In genomic region chr2:120243875-120244553, GRCh38 we compare ENCODE assay signal across 24 cellular contexts. TPM values are rescaled to one million over a fixed set of nuclear protein-coding genes. Genes with fewer than 3 reads are reported as not detected.
DNase-seq lines count a peak whose midpoint lies in the region; ATAC-seq, FAIRE-seq and TF ChIP-seq lines count a peak whose summit lies in the region.
"Had no signal": no experiment of that assay in that cellular context is flagged by ENCODE, and none has a peak within 500 bp of the region (broad histone marks: within the 10 kb centered on the region; RNA-seq: fewer than 3 reads in every experiment).

No MANE protein-coding gene starts in this region.

- H3K18ac ChIP-seq in H1 (ENCODE audit: extremely low read depth, low read length) = no peak overlapping the region

- H3K27ac Mint-ChIP-seq in nephron = peak overlapping the region in 2 of 3 experiments; percentile 12 to 44
- no peak overlapping the region for H3K27ac Mint-ChIP-seq in activated CD8-positive, alpha-beta T cell treated with anti-CD3 and anti-CD28 coated beads for 36 hours
- H3K27ac Mint-ChIP-seq: B cell had no signal

- no peaks in the 10 kb centered on the region for H3K9me3 Mint-ChIP-seq in nephron
- H3K9me3 Mint-ChIP-seq in activated CD8-positive, alpha-beta T cell treated with anti-CD3 and anti-CD28 coated beads for 36 hours = peaks cover 4% of the 10 kb centered on the region
- H3K9me3 Mint-ChIP-seq: HFFc6 had no signal

- no peak for TF ChIP-seq RAD21 in H1 (IDR thresholded peaks at IDR 0.05 in 1 of 2, conservative IDR thresholded peaks at IDR 0.05 in 1 of 2; ENCODE audit: low read depth in 2 of 2, low read length in 2 of 2)

- 96 to 97% methylated on average over 9 of the region's 9 CpGs for WGBS in heart right ventricle, 2 donors
- 91% methylated on average over 9 of the region's 9 CpGs; no CpG with 5 or more reads in 1 of the 2 experiments for WGBS in H1 (ENCODE audit: extremely low coverage in 1 of 2, insufficient coverage in 1 of 2, insufficient read length in 1 of 2, insufficient replicate concordance in 2 of 2, low coverage in 1 of 2, low lambda C conversion rate in 2 of 2, missing lambda C conversion rate in 1 of 2), 2 experiments

- H2AK5ac ChIP-seq in H1 (ENCODE audit: low read depth, low read length) = no peak overlapping the region

- no peak overlapping the region for H3K14ac ChIP-seq in H1 (ENCODE audit: insufficient read length)

- H4K91ac ChIP-seq in H1 (replicated peaks; ENCODE audit: insufficient read length, low read length) = no peak overlapping the region

- no peak overlapping the region for H3K4ac ChIP-seq in H1 (replicated peaks; ENCODE audit: insufficient read length, low read depth, low read length)

- no peaks in the 10 kb centered on the region for H3K79me1 ChIP-seq in H1 (ENCODE audit: low read depth, low read length)

- H3K4me3 Mint-ChIP-seq in nephron = no peak overlapping the region
- H3K4me3 Mint-ChIP-seq in activated CD8-positive, alpha-beta T cell treated with anti-CD3 and anti-CD28 coated beads for 36 hours = no peak overlapping the region
- H3K4me3 Mint-ChIP-seq: B cell, CD14-positive monocyte, HFFc6 had no signal

- no peak overlapping the region for H2BK120ac ChIP-seq in H1 (replicated peaks; ENCODE audit: low read depth, low read length)

- H3K36me3 Mint-ChIP-seq in nephron (ENCODE audit: low read depth) = no peaks in the 10 kb centered on the region
- no peaks in the 10 kb centered on the region for H3K36me3 Mint-ChIP-seq in activated CD8-positive, alpha-beta T cell treated with anti-CD3 and anti-CD28 coated beads for 36 hours (ENCODE audit: low read depth)

- H3K4me1 ChIP-seq in heart right ventricle = peaks cover 8 to 57% (median 31%) of the 10 kb centered on the region in 9 donors
- peaks cover 7 to 27% (median 20%) of the 10 kb centered on the region in 4 experiments for H3K4me1 ChIP-seq in H1 (replicated peaks in 1 of 4; ENCODE audit: control insufficient read depth in 3 of 4, insufficient read depth in 4 of 4, low read length in 3 of 4)

- H3K23me2 ChIP-seq in H1 (ENCODE audit: low read depth, low read length) = no peaks in the 10 kb centered on the region; the same call in 1 of the 2 replicates

- intact Hi-C loops in cardiac septum (cut with DNase I) (no loop called here), heart right ventricle (cut with DNase I) (no loop called here)
- intact Hi-C loops in activated CD8-positive, alpha-beta T cell treated with anti-CD3 and anti-CD28 coated beads for 36 hours (cut with micrococcal nuclease) = no loop called here

- no peak overlapping the region; the same call in 1 of the 2 replicates for H2BK12ac ChIP-seq in H1 (ENCODE audit: low read depth, low read length)

- H3K27me3 Mint-ChIP-seq in nephron (ENCODE audit: low read depth) = peaks cover 43% of the 10 kb centered on the region
- H3K27me3 Mint-ChIP-seq in activated CD8-positive, alpha-beta T cell treated with anti-CD3 and anti-CD28 coated beads for 36 hours = peaks cover 6% of the 10 kb centered on the region

- POLR2A ChIA-PET in H1 (lab: Charles Lee; ENCODE audit: partially characterized antibody) = interaction anchor here (0.9 kb wide), 1 partner anchor 24 kb away, joined by 3 read pairs; no protein-coding TSS in a partner anchor
- POLR2A ChIA-PET in activated CD8-positive, alpha-beta T cell treated with anti-CD3 and anti-CD28 coated beads for 36 hours (lab: Charles Lee) = interaction anchor here (1.3 to 2.0 kb wide), 2 partner anchors 11 to 14 kb away, joined by 5 to 7 read pairs; no protein-coding TSS in a partner anchor

- no peak for TF ChIP-seq POLR2A in H1 (IDR thresholded peaks at IDR 0.05; ENCODE audit: control extremely low read depth in 1 of 2, low read depth in 2 of 2, low read length in 2 of 2)

- no peak overlapping the region for H3K9ac ChIP-seq in H1 (replicated peaks in 1 of 4; ENCODE audit: extremely low read depth in 1 of 4, low read depth in 3 of 4, low read length in 3 of 4)

- H2BK5ac ChIP-seq in H1 (ENCODE audit: low read depth, low read length) = peak overlapping the region; percentile 20; the same call in 1 of the 2 replicates

- no peak overlapping the region for H4K5ac ChIP-seq in H1 (ENCODE audit: insufficient read length, low read depth, low read length)

- H4K8ac ChIP-seq in H1 (ENCODE audit: extremely low read depth, insufficient read depth, low read length) = no peak overlapping the region

- H3K4me2 ChIP-seq in H1 (ENCODE audit: insufficient read depth in 1 of 2, low read depth in 2 of 2, low read length in 2 of 2) = no peak overlapping the region

- no peaks in the 10 kb centered on the region for H3K79me2 ChIP-seq in H1 (ENCODE audit: control insufficient read depth in 1 of 2, insufficient read depth in 2 of 2, low read length in 2 of 2)

- no peak overlapping the region for H2AFZ ChIP-seq in H1 (ENCODE audit: low read length)

- CTCF ChIA-PET in H1 (lab: Charles Lee; ENCODE audit: partially characterized antibody) = interaction anchor here (1.1 to 1.7 kb wide), 7 partner anchors 16 to 73 kb away, joined by 3 to 6 read pairs (median 3); no protein-coding TSS in a partner anchor
- CTCF ChIA-PET in activated CD8-positive, alpha-beta T cell treated with anti-CD3 and anti-CD28 coated beads for 36 hours (lab: Charles Lee) = no interaction called here

- H3K4me1 Mint-ChIP-seq in nephron = peaks cover 33% of the 10 kb centered on the region
- H3K4me1 Mint-ChIP-seq in activated CD8-positive, alpha-beta T cell treated with anti-CD3 and anti-CD28 coated beads for 36 hours (ENCODE audit: low read depth) = peaks cover 1% of the 10 kb centered on the region

- peaks cover 0 to 7% (median 0%) of the 10 kb centered on the region in 11 donors for H3K9me3 ChIP-seq in heart right ventricle
- H3K9me3 ChIP-seq in H1 (ENCODE audit: insufficient read depth in 2 of 2, low read depth in 1 of 2, low read length in 1 of 2) = no peaks in the 10 kb centered on the region

- H3K36me3 ChIP-seq in heart right ventricle (no peaks in the 10 kb centered on the region), H1 (ENCODE audit: control insufficient read depth in 2 of 4, insufficient read depth in 4 of 4, low read length in 3 of 4) (no peaks in the 10 kb centered on the region)
- H3K36me3 ChIP-seq: Peyer's patch had no signal

- TF ChIP-seq EP300 in H1 (IDR thresholded peaks at IDR 0.05; ENCODE audit: borderline replicate concordance in 1 of 2, low read depth in 2 of 2, low read length in 2 of 2) = no peak

- ATAC-seq in heart right ventricle (no peak), GM21528 (IDR thresholded peaks at IDR 0.05; ENCODE audit: low FRiP score, unreplicated experiment) (no peak)
- ATAC-seq in activated CD8-positive, alpha-beta T cell treated with anti-CD3 and anti-CD28 coated beads for 36 hours = no peak

- no peak overlapping the region for H3K23ac ChIP-seq in H1 (ENCODE audit: insufficient read length)

- no peak overlapping the region for H3K56ac ChIP-seq in H1 (replicated peaks; ENCODE audit: insufficient read length, low read depth, low read length)

- H2BK20ac ChIP-seq in H1 (ENCODE audit: low read length) = no peak overlapping the region

- no peak overlapping the region for H3K27ac ChIP-seq in heart right ventricle
- no peak overlapping the region for H3K27ac ChIP-seq in H1 (ENCODE audit: low read depth, low read length)

- DNase-seq in cardiac septum (ENCODE audit: low spot score) (peak; percentile 39), heart right ventricle (no peak), H1 (ENCODE audit: low read depth in 1 of 2, low spot score in 2 of 2) (no peak)
- DNase-seq in activated CD8-positive, alpha-beta T cell treated with anti-CD3 and anti-CD28 coated beads for 36 hours = no peak
- DNase-seq in activated T-cell treated with anti-CD3 and anti-CD28 coated beads, Interleukin-2, amount 50 U/mL, for 1 hour = no peak
- DNase-seq: DMS53, GDM1, H7, KBM-7, MM.1S, NCI-H1092, NCI-H1436, NCI-H2029 treated with DMSO at 0.1 percent for 48 hours, NCI-H510A treated with DMSO at 0.1 percent for 48 hours, NCI-H774 had no signal

- no peak overlapping the region for H2BK15ac ChIP-seq in H1 (ENCODE audit: low read length)

- H3K4me3 ChIP-seq in heart right ventricle = no peak overlapping the region
- H3K4me3 ChIP-seq in H1 (ENCODE audit: extremely low read depth in 1 of 4, insufficient read depth in 2 of 4, low read depth in 3 of 4, low read length in 4 of 4) = no peak overlapping the region
- H3K4me3 ChIP-seq: Peyer's patch had no signal

- H3K27me3 ChIP-seq in heart right ventricle (peaks cover 0 to 12% (median 0%) of the 10 kb centered on the region in 7 donors), H1 (replicated peaks in 1 of 4; ENCODE audit: control insufficient read depth in 3 of 4, extremely low read depth in 1 of 4, insufficient read depth in 3 of 4, low read length in 3 of 4) (peaks cover 0 to 6% (median 0%) of the 10 kb centered on the region in 4 experiments; a peak in 4 of 7 replicates)
- H3K27me3 ChIP-seq: Peyer's patch had no signal

- H4K20me1 ChIP-seq in H1 (replicated peaks in 1 of 2; ENCODE audit: control insufficient read depth in 1 of 2, insufficient read depth in 2 of 2, low read length in 2 of 2) = peaks cover 0 to 1% of the 10 kb centered on the region in 2 experiments

- no peak for FAIRE-seq in H1 (lab: Jason Lieb, UNC)
- FAIRE-seq: A204.1, D721Med, GM18507 had no signal

- TF ChIP-seq CTCF in heart right ventricle (IDR thresholded peaks at IDR 0.05) = no peak
- TF ChIP-seq CTCF in H1 (IDR thresholded peaks at IDR 0.05; ENCODE audit: control extremely low read depth in 1 of 3, insufficient read depth in 1 of 3, low read depth in 1 of 3, low read length in 3 of 3) = no peak
- no peak for TF ChIP-seq CTCF in nephron (IDR thresholded peaks at IDR 0.05; ENCODE audit: unreplicated experiment in 3 of 3)
- TF ChIP-seq CTCF in activated CD8-positive, alpha-beta T cell treated with anti-CD3 and anti-CD28 coated beads for 36 hours (IDR thresholded peaks at IDR 0.05) = no peak

RNA-seq across cellular contexts. Expression of gene RALB, which starts 8.6 kb away (rescaled TPM):
- 49.9 TPM for total RNA-seq in cardiac septum
- 10 to 100 TPM; 37.0 to 53.8 (median 45.0) TPM for total RNA-seq in heart right ventricle
- polyA plus RNA-seq in heart right ventricle = 10 to 100 TPM; 21.9 to 68.1 TPM
- 16.6 and 18.2 TPM in 2 replicates for total RNA-seq in H1 (2021; fragmentation: NEBNext Ultra II Directional; extraction: Animal tissue kit (Norgen Biotek cat#: 25700))
- 8.9 and 12.0 TPM in 2 replicates for polyA plus RNA-seq in H1 (2011; rRNA removed)
- 15.1 TPM for polyA plus RNA-seq in H1 (2011; cell fraction: cytosol; rRNA removed)
- polyA plus RNA-seq in H1 (2011; cell fraction: nucleus; rRNA removed) = 4.6 TPM
- polyA plus RNA-seq in H1 (2012, experiment 1 of 2) = 13.5 to 22.6 TPM (median 16.4 TPM) in 4 replicates
- polyA plus RNA-seq in H1 (2012, experiment 2 of 2) = 4.7 TPM
- polyA plus RNA-seq in H1 (2013, experiment 1 of 2) = 13.1 TPM
- 14.6 TPM for polyA plus RNA-seq in H1 (2013, experiment 2 of 2)
- 5.5 and 6.5 TPM in 2 replicates for polyA minus RNA-seq in H1 (2011; rRNA and poly(A)+ RNA removed)
- 5.9 TPM for polyA minus RNA-seq in H1 (2011; cell fraction: cytosol; rRNA and poly(A)+ RNA removed)
- 3.3 TPM for polyA minus RNA-seq in H1 (2011; cell fraction: nucleus; rRNA and poly(A)+ RNA removed)
- total RNA-seq in activated CD8-positive, alpha-beta T cell treated with anti-CD3 and anti-CD28 coated beads for 36 hours = 10 to 100 TPM; 16.7 to 17.6 TPM

RNA-seq across cellular contexts. Expression of gene TMEM185B, which starts 20.8 kb away (rescaled TPM):
- total RNA-seq in cardiac septum (22.7 TPM), heart right ventricle (10 to 100 TPM; 17.9 to 27.7 (median 23.4) TPM)
- polyA plus RNA-seq in heart right ventricle (10 to 100 TPM in 1 of 2 donors, 1 to 10 TPM in 1; 5.8 to 10.8 TPM), H1 (2011; rRNA removed) (14.0 and 18.0 TPM in 2 replicates)
- 12.5 and 13.5 TPM in 2 replicates for total RNA-seq in H1 (2021; fragmentation: NEBNext Ultra II Directional; extraction: Animal tissue kit (Norgen Biotek cat#: 25700))
- 9.3 TPM for polyA plus RNA-seq in H1 (2011; cell fraction: cytosol; rRNA removed)
- polyA plus RNA-seq in H1 (2011; cell fraction: nucleus; rRNA removed) = 13.4 TPM
- 6.0 to 11.8 TPM (median 10.0 TPM) in 4 replicates for polyA plus RNA-seq in H1 (2012, experiment 1 of 2)
- 9.3 TPM for polyA plus RNA-seq in H1 (2012, experiment 2 of 2)
- polyA plus RNA-seq in H1 (2013, experiment 1 of 2) = 15.8 TPM
- polyA plus RNA-seq in H1 (2013, experiment 2 of 2) = 16.5 TPM
- 9.2 and 9.9 TPM in 2 replicates for polyA minus RNA-seq in H1 (2011; rRNA and poly(A)+ RNA removed)
- polyA minus RNA-seq in H1 (2011; cell fraction: cytosol; rRNA and poly(A)+ RNA removed) = 4.5 TPM
- polyA minus RNA-seq in H1 (2011; cell fraction: nucleus; rRNA and poly(A)+ RNA removed) = 9.7 TPM
- total RNA-seq in activated CD8-positive, alpha-beta T cell treated with anti-CD3 and anti-CD28 coated beads for 36 hours = 10 to 100 TPM; 16.7 to 17.2 TPM
